In genomic region chr2:185618630-185619029, GRCh38 we compare ENCODE assay signal across 16 cellular contexts.
DNase-seq lines count a peak whose midpoint lies in the region; ATAC-seq, FAIRE-seq and TF ChIP-seq lines count a peak whose summit lies in the region.
"Had no signal": no experiment of that assay in that cellular context is flagged by ENCODE, and none has a peak within 500 bp of the region (broad histone marks: within the 10 kb centered on the region; RNA-seq: fewer than 3 reads in every experiment).

No MANE protein-coding gene starts in this region.

- no peak for TF ChIP-seq EP300 in gastroesophageal sphincter (IDR thresholded peaks at IDR 0.05)

- H3K9me3 ChIP-seq in adipocyte (ENCODE audit: control insufficient read depth, low read length) (peaks cover 10% of the 10 kb centered on the region), gastroesophageal sphincter (peaks cover 0 to 6% (median 0%) of the 10 kb centered on the region in 3 donors)

- FAIRE-seq in D721Med (lab: Jason Lieb, UNC) = no peak

- 0 to 80% methylated on average over 1 of the region's 1 CpG for WGBS in gastroesophageal sphincter (ENCODE audit: low coverage in 1 of 2), 2 donors

- TF ChIP-seq POLR2A in gastroesophageal sphincter (IDR thresholded peaks at IDR 0.05) = no peak

- no peak overlapping the region for H3K9ac ChIP-seq in adipocyte (ENCODE audit: low read length)

- TF ChIP-seq CTCF in D721Med (IDR thresholded peaks at IDR 0.05; ENCODE audit: insufficient read depth, missing control alignments) (no peak), gastroesophageal sphincter (IDR thresholded peaks at IDR 0.05) (no peak)

- no peaks in the 10 kb centered on the region for H3K27me3 ChIP-seq in adipocyte (replicated peaks; ENCODE audit: control insufficient read depth, insufficient read depth, low read length)
- H3K27me3 ChIP-seq in gastroesophageal sphincter = no peaks in the 10 kb centered on the region
- H3K27me3 ChIP-seq: tibial nerve had no signal

- H3K27ac ChIP-seq in gastroesophageal sphincter = no peak overlapping the region
- H3K27ac ChIP-seq: tibial nerve had no signal

- H3K4me1 ChIP-seq in adipocyte (ENCODE audit: control insufficient read depth, insufficient read depth, low read length) = no peaks in the 10 kb centered on the region
- no peaks in the 10 kb centered on the region for H3K4me1 ChIP-seq in gastroesophageal sphincter
- H3K4me1 ChIP-seq: tibial nerve had no signal

- no peak for ATAC-seq in gastroesophageal sphincter
- ATAC-seq: natural killer cell treated with Interleukin-12 subunit alpha and Interleukin-12 subunit beta and Interleukin-15 and Interleukin-18, amount 100 ng/mL, for 72 hours; right cardiac atrium; stimulated activated effector memory CD8-positive, alpha-beta T cell treated with anti-CD3 and anti-CD28 coated beads, Interleukin-12 subunit alpha, Interleukin-12 subunit beta, amount 100 ng/mL, for 72 hours had no signal

- H3K4me3 ChIP-seq in adipocyte (ENCODE audit: low read length) = no peak overlapping the region
- no peak overlapping the region for H3K4me3 ChIP-seq in gastroesophageal sphincter
- H3K4me3 ChIP-seq: tibial nerve had no signal

- in situ Hi-C loops in ACHN (cut with HindIII; ENCODE audit: low pct_ligation_motif_present, low pct_unique_long_range_greater_than_20kb, low sequenced_read_pairs) = no loop called here

- H3K36me3 ChIP-seq in adipocyte (ENCODE audit: control insufficient read depth, insufficient read depth, low read length, severe bottlenecking) (no peaks in the 10 kb centered on the region), gastroesophageal sphincter (no peaks in the 10 kb centered on the region)
- H3K36me3 ChIP-seq: tibial nerve had no signal

- DNase-seq in ACHN = peak; percentile 23
- DNase-seq in HT1080 (ENCODE audit: low read depth) = peak; percentile 52
- DNase-seq in adipocyte (ENCODE audit: low read depth) = peak; percentile 18
- DNase-seq in iris pigment epithelial cell (ENCODE audit: low read depth) = peak; percentile 30
- DNase-seq in D721Med (ENCODE audit: insufficient read length, low spot score) = no peak
- DNase-seq in activated CD4-positive, alpha-beta T cell treated with anti-CD3 and anti-CD28 coated beads, Interleukin-2, amount 50 U/mL, for 1 hour = no peak
- DNase-seq in T-helper 1 cell = no peak
- DNase-seq: activated CD4-positive, alpha-beta memory T cell treated with anti-CD3 and anti-CD28 coated beads for 36 hours; amniotic stem cell; NCI-H2029; right cardiac atrium; SIG-M5 had no signal

Comparison
In these comparisons a context has a peak if more than half of its experiments do, and no peak if none do; other contexts are left out.
1. DNase-seq: peak in ACHN (single experiment), HT1080 (single experiment), adipocyte (single experiment) and iris pigment epithelial cell (single experiment); none in D721Med (single experiment), activated CD4-positive, alpha-beta T cell treated with anti-CD3 and anti-CD28 coated beads, Interleukin-2, amount 50 U/mL, for 1 hour (single experiment) and T-helper 1 cell (0 of 5).